ENCODE assay signal across 29 cellular contexts in genomic region chr1:48439380-48439779, GRCh38.
"Had no signal": no experiment of that assay in that cellular context is flagged by ENCODE, and none has a peak within 500 bp of the region (broad histone marks: within the 10 kb centered on the region; RNA-seq: fewer than 3 reads in every experiment).

No MANE protein-coding gene starts in this region.

- FAIRE-seq: colon, endometrium, endothelial cell of umbilical vein, frontal cortex had no signal

- H3K4me1 ChIP-seq: colonic mucosa, esophagus muscularis mucosa, foreskin keratinocyte, gastrocnemius medialis, gastroesophageal sphincter, heart left ventricle, heart right ventricle had no signal

- DNase-seq: colonic mucosa; cortex of kidney; dermis blood vessel endothelial cell; dorsolateral prefrontal cortex; effector CD4-positive, alpha-beta T cell; effector CD8-positive, alpha-beta T cell; effector memory CD4-positive, alpha-beta T cell; effector memory CD8-positive, alpha-beta T cell; endodermal cell; erythroblast; esophagus squamous epithelium; foreskin fibroblast; foreskin keratinocyte; foreskin melanocyte; gastrocnemius medialis; glutamatergic neuron; head of caudate nucleus; heart left ventricle; heart right ventricle had no signal

- H3K36me3 ChIP-seq: colonic mucosa had no signal

- H3K27me3 ChIP-seq: colonic mucosa, dorsolateral prefrontal cortex, esophagus muscularis mucosa, esophagus squamous epithelium, foreskin keratinocyte, gastrocnemius medialis, gastroesophageal sphincter, heart left ventricle, heart right ventricle had no signal

- H3K27me3 Mint-ChIP-seq: dendritic cell treated with granulocyte-macrophage colony-stimulating factor and Interleukin-4, amounts not matched to agents 40 ng/mL and 50 ng/mL, for 4 days; effector memory CD8-positive, alpha-beta T cell had no signal

- H3K4me3 Mint-ChIP-seq: dendritic cell treated with granulocyte-macrophage colony-stimulating factor and Interleukin-4, amounts not matched to agents 40 ng/mL and 50 ng/mL, for 4 days; effector memory CD8-positive, alpha-beta T cell; endodermal cell had no signal

- H3K27ac ChIP-seq: colonic mucosa, coronary artery, dorsolateral prefrontal cortex, epithelial cell of prostate, esophagus muscularis mucosa, esophagus squamous epithelium, foreskin keratinocyte, gastrocnemius medialis, gastroesophageal sphincter, heart left ventricle, heart right ventricle had no signal

- H3K9me3 ChIP-seq: colonic mucosa, gastrocnemius medialis, gastroesophageal sphincter had no signal

- H3K4me3 ChIP-seq: colonic mucosa, coronary artery, dorsolateral prefrontal cortex, esophagus muscularis mucosa, esophagus squamous epithelium, gastrocnemius medialis, gastroesophageal sphincter, heart left ventricle, heart right ventricle had no signal

- ATAC-seq: effector memory CD8-positive, alpha-beta T cell; esophagus mucosa; foreskin keratinocyte; gastrocnemius medialis; gastroesophageal sphincter; heart left ventricle; heart right ventricle had no signal

- H3K27ac Mint-ChIP-seq: dendritic cell treated with granulocyte-macrophage colony-stimulating factor and Interleukin-4, amounts not matched to agents 40 ng/mL and 50 ng/mL, for 4 days; effector memory CD8-positive, alpha-beta T cell; endodermal cell had no signal
